ENCODE assay signal across 17 cellular contexts in genomic region chr4:74087481-74087880, GRCh38. TPM values are rescaled to one million over a fixed set of nuclear protein-coding genes. Genes with fewer than 3 reads are reported as not detected.
A peak's percentile ranks its signal among the peaks of the same experiment; 100 is the strongest.
DNase-seq lines count a peak whose midpoint lies in the region; ATAC-seq, FAIRE-seq and TF ChIP-seq lines count a peak whose summit lies in the region.
"Had no signal": no experiment of that assay in that cellular context is flagged by ENCODE, and none has a peak within 500 bp of the region (broad histone marks: within the 10 kb centered on the region; RNA-seq: fewer than 3 reads in every experiment).

No MANE protein-coding gene starts in this region.

- no peak for TF ChIP-seq RAD21 in H1 (IDR thresholded peaks at IDR 0.05 in 1 of 2, conservative IDR thresholded peaks at IDR 0.05 in 1 of 2; ENCODE audit: low read depth in 2 of 2, low read length in 2 of 2)

- H3K4me1 Mint-ChIP-seq in GM23338, result no peaks in the 10 kb centered on the region; the same call in 2 of the 3 replicates
- no peaks in the 10 kb centered on the region for H3K4me1 Mint-ChIP-seq in natural killer cell treated with Interleukin-12 subunit alpha and Interleukin-12 subunit beta and Interleukin-15 and Interleukin-18, amount 100 ng/mL, for 72 hours (ENCODE audit: low read depth in 2 of 2)
- H3K4me1 Mint-ChIP-seq: CD4-positive, CD25-positive, alpha-beta regulatory T cell had no signal

- ATAC-seq in GM23338 (no peak), gastroesophageal sphincter (no peak), foreskin keratinocyte (no peak)
- ATAC-seq in natural killer cell treated with Interleukin-12 subunit alpha and Interleukin-12 subunit beta and Interleukin-15 and Interleukin-18, amount 100 ng/mL, for 72 hours, result no peak
- ATAC-seq: HCT116, HepG2 had no signal

- no peaks in the 10 kb centered on the region for H3K27me3 Mint-ChIP-seq in GM23338 (ENCODE audit: insufficient read depth, low read depth, poor library complexity)
- H3K27me3 Mint-ChIP-seq in natural killer cell treated with Interleukin-12 subunit alpha and Interleukin-12 subunit beta and Interleukin-15 and Interleukin-18, amount 100 ng/mL, for 72 hours, result peaks cover 0 to 5% of the 10 kb centered on the region in 2 donors
- H3K27me3 Mint-ChIP-seq: CD4-positive, CD25-positive, alpha-beta regulatory T cell had no signal

- H3F3A ChIP-seq in GM23338 (replicated peaks; ENCODE audit: low read depth), result no peaks in the 10 kb centered on the region

- H3K9me3 ChIP-seq in H1 (ENCODE audit: insufficient read depth in 2 of 2, low read depth in 1 of 2, low read length in 1 of 2) (no peaks in the 10 kb centered on the region), neuronal stem cell (replicated peaks in 1 of 2; ENCODE audit: control insufficient read depth in 2 of 2, insufficient read depth in 1 of 2, low read depth in 1 of 2, low read length in 2 of 2) (no peaks in the 10 kb centered on the region), gastroesophageal sphincter (no peaks in the 10 kb centered on the region)

- H3K27ac Mint-ChIP-seq in GM23338, result no peak overlapping the region; the same call in 1 of the 2 replicates
- H3K27ac Mint-ChIP-seq in natural killer cell treated with Interleukin-12 subunit alpha and Interleukin-12 subunit beta and Interleukin-15 and Interleukin-18, amount 100 ng/mL, for 72 hours, result no peak overlapping the region
- H3K27ac Mint-ChIP-seq: CD4-positive, CD25-positive, alpha-beta regulatory T cell had no signal

- no peak for FAIRE-seq in H1 (lab: Jason Lieb, UNC)
- FAIRE-seq: GM12891, HepG2, HTR-8/SVneo had no signal

- H3K9me3 Mint-ChIP-seq in GM23338, result no peaks in the 10 kb centered on the region
- no peaks in the 10 kb centered on the region for H3K9me3 Mint-ChIP-seq in natural killer cell treated with Interleukin-12 subunit alpha and Interleukin-12 subunit beta and Interleukin-15 and Interleukin-18, amount 100 ng/mL, for 72 hours

- no peaks in the 10 kb centered on the region for H3K79me1 ChIP-seq in H1 (ENCODE audit: low read depth, low read length)
- H3K79me1 ChIP-seq in neuronal stem cell (ENCODE audit: low read depth, low read length), result no peaks in the 10 kb centered on the region

- H2BK20ac ChIP-seq in H1 (ENCODE audit: low read length), result no peak overlapping the region

- H3K27me3 ChIP-seq in GM23338 (ENCODE audit: insufficient read depth) (no peaks in the 10 kb centered on the region), H1 (replicated peaks in 1 of 4; ENCODE audit: control insufficient read depth in 3 of 4, extremely low read depth in 1 of 4, insufficient read depth in 3 of 4, low read length in 3 of 4) (no peaks in the 10 kb centered on the region), neuronal stem cell (ENCODE audit: control insufficient read depth in 3 of 3, insufficient read depth in 3 of 3, low read depth in 1 of 3, low read length in 3 of 3) (no peaks in the 10 kb centered on the region), gastroesophageal sphincter (no peaks in the 10 kb centered on the region), foreskin keratinocyte (no peaks in the 10 kb centered on the region)
- H3K27me3 ChIP-seq: BLaER1 treated with 17β-estradiol and CSF1 and Interleukin-3, amounts not matched to agents 10 nM and 100 nM had no signal

- no peak overlapping the region for H4K8ac ChIP-seq in H1 (ENCODE audit: extremely low read depth, insufficient read depth, low read length)
- H4K8ac ChIP-seq in neuronal stem cell (ENCODE audit: low read depth, low read length), result no peak overlapping the region

- no peaks in the 10 kb centered on the region for H4K20me1 ChIP-seq in GM23338 (replicated peaks; ENCODE audit: insufficient read depth)
- H4K20me1 ChIP-seq in H1 (replicated peaks in 1 of 2; ENCODE audit: control insufficient read depth in 1 of 2, insufficient read depth in 2 of 2, low read length in 2 of 2), result no peaks in the 10 kb centered on the region
- H4K20me1 ChIP-seq: BLaER1 treated with 17β-estradiol and CSF1 and Interleukin-3, amounts not matched to agents 10 nM and 100 nM had no signal

- no peaks in the 10 kb centered on the region for H3K36me3 Mint-ChIP-seq in GM23338 (ENCODE audit: low read depth)
- no peaks in the 10 kb centered on the region for H3K36me3 Mint-ChIP-seq in natural killer cell treated with Interleukin-12 subunit alpha and Interleukin-12 subunit beta and Interleukin-15 and Interleukin-18, amount 100 ng/mL, for 72 hours
- H3K36me3 Mint-ChIP-seq: CD4-positive, CD25-positive, alpha-beta regulatory T cell had no signal

- H3K23me2 ChIP-seq in H1 (ENCODE audit: low read depth, low read length), result no peaks in the 10 kb centered on the region

- H3K23ac ChIP-seq in H1 (ENCODE audit: insufficient read length) (no peak overlapping the region), neuronal stem cell (ENCODE audit: low read depth, low read length, poor library complexity) (no peak overlapping the region)

- H3K9ac ChIP-seq in H1 (replicated peaks in 1 of 4; ENCODE audit: extremely low read depth in 1 of 4, low read depth in 3 of 4, low read length in 3 of 4) (no peak overlapping the region), neuronal stem cell (ENCODE audit: low read depth, low read length, poor library complexity) (no peak overlapping the region)
- H3K9ac ChIP-seq: BLaER1 treated with 17β-estradiol and CSF1 and Interleukin-3, amounts not matched to agents 10 nM and 100 nM had no signal

- H3K9me2 ChIP-seq in GM23338 (ENCODE audit: insufficient read depth), result peaks cover 9% of the 10 kb centered on the region; the same call in 1 of the 2 replicates

- no peak for TF ChIP-seq POLR2A in H1 (IDR thresholded peaks at IDR 0.05; ENCODE audit: control extremely low read depth in 1 of 2, low read depth in 2 of 2, low read length in 2 of 2)
- no peak for TF ChIP-seq POLR2A in gastroesophageal sphincter (IDR thresholded peaks at IDR 0.05)

- H3K4me1 ChIP-seq in GM23338 (ENCODE audit: insufficient read depth), result no peaks in the 10 kb centered on the region
- H3K4me1 ChIP-seq in H1 (replicated peaks in 1 of 4; ENCODE audit: control insufficient read depth in 3 of 4, insufficient read depth in 4 of 4, low read length in 3 of 4), result no peaks in the 10 kb centered on the region
- H3K4me1 ChIP-seq in neuronal stem cell (ENCODE audit: control insufficient read depth in 2 of 2, insufficient read depth in 1 of 2, low read depth in 1 of 2, low read length in 2 of 2), result peaks cover 0 to 2% of the 10 kb centered on the region in 2 donors
- H3K4me1 ChIP-seq in gastroesophageal sphincter, result no peaks in the 10 kb centered on the region
- H3K4me1 ChIP-seq in foreskin keratinocyte, result no peaks in the 10 kb centered on the region

- H3K79me2 ChIP-seq in GM23338 (replicated peaks; ENCODE audit: insufficient read depth), result no peaks in the 10 kb centered on the region
- no peaks in the 10 kb centered on the region for H3K79me2 ChIP-seq in H1 (ENCODE audit: control insufficient read depth in 1 of 2, insufficient read depth in 2 of 2, low read length in 2 of 2)

- H2AK5ac ChIP-seq in H1 (ENCODE audit: low read depth, low read length), result no peak overlapping the region
- H2AK5ac ChIP-seq in neuronal stem cell (ENCODE audit: low read depth, low read length), result no peak overlapping the region

- no peak overlapping the region for H3K18ac ChIP-seq in H1 (ENCODE audit: extremely low read depth, low read length)
- H3K18ac ChIP-seq in neuronal stem cell (ENCODE audit: low read length), result no peak overlapping the region

- H3K4me2 ChIP-seq in GM23338, result no peak overlapping the region
- H3K4me2 ChIP-seq in H1 (ENCODE audit: insufficient read depth in 1 of 2, low read depth in 2 of 2, low read length in 2 of 2), result no peak overlapping the region
- no peak overlapping the region for H3K4me2 ChIP-seq in neuronal stem cell (ENCODE audit: insufficient read depth, low read length, poor library complexity, severe bottlenecking)

- no peak overlapping the region for H3K27ac ChIP-seq in GM23338 (ENCODE audit: low read depth)
- H3K27ac ChIP-seq in H1 (ENCODE audit: low read depth, low read length), result no peak overlapping the region
- H3K27ac ChIP-seq in neuronal stem cell (replicated peaks; ENCODE audit: low read length), result no peak overlapping the region
- H3K27ac ChIP-seq in gastroesophageal sphincter, result no peak overlapping the region
- H3K27ac ChIP-seq in foreskin keratinocyte, result no peak overlapping the region
- H3K27ac ChIP-seq: BLaER1 treated with 17β-estradiol and CSF1 and Interleukin-3, amounts not matched to agents 10 nM and 100 nM had no signal

- no peak overlapping the region for H3K56ac ChIP-seq in H1 (replicated peaks; ENCODE audit: insufficient read length, low read depth, low read length)

- no peak for DNase-seq in GM23338 (ENCODE audit: low spot score)
- no peak for DNase-seq in H1 (ENCODE audit: low read depth in 1 of 2, low spot score in 2 of 2)
- peak; percentile 3 for DNase-seq in kidney glomerular epithelial cell (lab: John Stamatoyannopoulos, UW)
- DNase-seq in neuronal stem cell (ENCODE audit: low spot score), result no peak
- no peak for DNase-seq in natural killer cell treated with Interleukin-12 subunit alpha and Interleukin-12 subunit beta and Interleukin-15 and Interleukin-18, amount 100 ng/mL, for 72 hours (ENCODE audit: low spot score)
- DNase-seq in foreskin keratinocyte, result no peak
- DNase-seq: ACHN; CD4-positive, CD25-positive, alpha-beta regulatory T cell; DMS79 had no signal

- H4K91ac ChIP-seq in H1 (replicated peaks; ENCODE audit: insufficient read length, low read length), result no peak overlapping the region
- H4K91ac ChIP-seq in neuronal stem cell (ENCODE audit: low read depth, low read length, poor library complexity), result no peak overlapping the region

- H4K5ac ChIP-seq in H1 (ENCODE audit: insufficient read length, low read depth, low read length), result no peak overlapping the region

- H3K36me3 ChIP-seq in GM23338 (ENCODE audit: insufficient read depth) (no peaks in the 10 kb centered on the region), H1 (ENCODE audit: control insufficient read depth in 2 of 4, insufficient read depth in 4 of 4, low read length in 3 of 4) (no peaks in the 10 kb centered on the region), neuronal stem cell (replicated peaks in 1 of 2; ENCODE audit: control insufficient read depth in 2 of 2, insufficient read depth in 2 of 2, low read length in 2 of 2) (no peaks in the 10 kb centered on the region), gastroesophageal sphincter (no peaks in the 10 kb centered on the region)
- H3K36me3 ChIP-seq: BLaER1 treated with 17β-estradiol and CSF1 and Interleukin-3, amounts not matched to agents 10 nM and 100 nM had no signal

- no peak overlapping the region for H2BK5ac ChIP-seq in H1 (ENCODE audit: low read depth, low read length)
- no peak overlapping the region for H2BK5ac ChIP-seq in neuronal stem cell (ENCODE audit: low read length)

- H2AFZ ChIP-seq in GM23338 (peak overlapping the region; percentile 90), H1 (ENCODE audit: low read length) (peak overlapping the region; percentile 23; the same call in 1 of the 2 replicates), neuronal stem cell (ENCODE audit: low read length) (peak overlapping the region; percentile 31)

- CTCF ChIA-PET in H1 (lab: Charles Lee; ENCODE audit: partially characterized antibody), result interaction anchor here (0.8 to 4.2 kb wide), 4 partner anchors 12 to 49 kb away, joined by 3 to 24 read pairs (median 4); partner anchors contain the start of genes CXCL2 and CXCL3

- no peak overlapping the region for H2BK12ac ChIP-seq in H1 (ENCODE audit: low read depth, low read length)
- H2BK12ac ChIP-seq in neuronal stem cell (ENCODE audit: low read length), result no peak overlapping the region

- H3K4ac ChIP-seq in H1 (replicated peaks; ENCODE audit: insufficient read length, low read depth, low read length) (no peak overlapping the region), neuronal stem cell (ENCODE audit: low read length) (no peak overlapping the region)

- H2BK120ac ChIP-seq in H1 (replicated peaks; ENCODE audit: low read depth, low read length), result no peak overlapping the region
- H2BK120ac ChIP-seq in neuronal stem cell (ENCODE audit: low read depth, low read length), result no peak overlapping the region

- POLR2A ChIA-PET in H1 (lab: Charles Lee; ENCODE audit: partially characterized antibody), result no interaction called here

- TF ChIP-seq CTCF in GM23338 (conservative IDR thresholded peaks at IDR 0.05; ENCODE audit: low read depth in 2 of 2), result no peak
- no peak for TF ChIP-seq CTCF in H1 (IDR thresholded peaks at IDR 0.05; ENCODE audit: control extremely low read depth in 1 of 3, insufficient read depth in 1 of 3, low read depth in 1 of 3, low read length in 3 of 3)
- no peak for TF ChIP-seq CTCF in gastroesophageal sphincter (IDR thresholded peaks at IDR 0.05)
- no peak for TF ChIP-seq CTCF in foreskin keratinocyte (conservative IDR thresholded peaks at IDR 0.05)

- H2BK15ac ChIP-seq in H1 (ENCODE audit: low read length), result no peak overlapping the region
- H2BK15ac ChIP-seq in neuronal stem cell (ENCODE audit: low read length), result no peak overlapping the region

- H3K4me3 ChIP-seq in GM23338 (no peak overlapping the region), H1 (ENCODE audit: extremely low read depth in 1 of 4, insufficient read depth in 2 of 4, low read depth in 3 of 4, low read length in 4 of 4) (no peak overlapping the region), neuronal stem cell (ENCODE audit: low read length in 2 of 2) (no peak overlapping the region), gastroesophageal sphincter (no peak overlapping the region)
- H3K4me3 ChIP-seq: BLaER1 treated with 17β-estradiol and CSF1 and Interleukin-3, amounts not matched to agents 10 nM and 100 nM had no signal

- H3K4me3 Mint-ChIP-seq in GM23338, result no peak overlapping the region
- H3K4me3 Mint-ChIP-seq in natural killer cell treated with Interleukin-12 subunit alpha and Interleukin-12 subunit beta and Interleukin-15 and Interleukin-18, amount 100 ng/mL, for 72 hours, result no peak overlapping the region
- H3K4me3 Mint-ChIP-seq: CD4-positive, CD25-positive, alpha-beta regulatory T cell had no signal

- TF ChIP-seq EP300 in H1 (IDR thresholded peaks at IDR 0.05; ENCODE audit: borderline replicate concordance in 1 of 2, low read depth in 2 of 2, low read length in 2 of 2), result no peak
- TF ChIP-seq EP300 in gastroesophageal sphincter (IDR thresholded peaks at IDR 0.05), result no peak

- H3K14ac ChIP-seq in H1 (ENCODE audit: insufficient read length) (no peak overlapping the region), neuronal stem cell (ENCODE audit: low read length) (no peak overlapping the region)

RNA-seq across cellular contexts. Expression of gene CXCL2, which starts 11.5 kb away (rescaled TPM):
- 4.2 and 7.8 TPM in 2 replicates for total RNA-seq in GM23338 (2014; rRNA removed; shearing (Covaris generic))
- polyA plus RNA-seq in GM23338 (2016; fragmentation: Nextera tagmentation; extraction: Ambion mirVana), result 3.3 TPM in 2 replicates
- total RNA-seq in H1 (2021; fragmentation: NEBNext Ultra II Directional; extraction: Animal tissue kit (Norgen Biotek cat#: 25700)), result 0.73 and 1.5 TPM in 2 replicates
- polyA plus RNA-seq in H1 (2011; rRNA removed), result 0.63 and 0.72 TPM in 2 replicates
- 0.28 TPM for polyA plus RNA-seq in H1 (2011; cell fraction: cytosol; rRNA removed)
- 2.1 TPM for polyA plus RNA-seq in H1 (2011; cell fraction: nucleus; rRNA removed)
- polyA plus RNA-seq in H1 (2012, experiment 1 of 2), result 0.50 to 0.82 TPM (median 0.68 TPM) in 4 replicates
- 0.25 TPM for polyA plus RNA-seq in H1 (2012, experiment 2 of 2)
- 1.4 TPM for polyA plus RNA-seq in H1 (2013, experiment 1 of 2)
- 0.96 TPM for polyA plus RNA-seq in H1 (2013, experiment 2 of 2)
- 0.25 and 0.61 TPM in 2 replicates for polyA minus RNA-seq in H1 (2011; rRNA and poly(A)+ RNA removed)
- polyA minus RNA-seq in H1 (2011; cell fraction: cytosol; rRNA and poly(A)+ RNA removed), result 3.4 TPM
- 5.3 TPM for polyA minus RNA-seq in H1 (2011; cell fraction: nucleus; rRNA and poly(A)+ RNA removed)
- 0.25 TPM for polyA plus RNA-seq in neuronal stem cell (2013, experiment 1 of 2)
- 0.28 TPM for polyA plus RNA-seq in neuronal stem cell (2013, experiment 2 of 2)
- under 1 TPM; 0.36 to 0.61 TPM for total RNA-seq in natural killer cell treated with Interleukin-12 subunit alpha and Interleukin-12 subunit beta and Interleukin-15 and Interleukin-18, amount 100 ng/mL, for 72 hours
- 10 to 100 TPM in 1 of 4 donors, 1 to 10 TPM in 3; 2.5 to 22.8 (median 5.9) TPM for total RNA-seq in gastroesophageal sphincter
- total RNA-seq in foreskin keratinocyte, result 1.5 and 4.0 TPM in 2 replicates
- 1.5 and 4.0 TPM in 2 replicates for polyA plus RNA-seq in foreskin keratinocyte
- total RNA-seq: A172, G401 had no signal
- polyA plus RNA-seq: CD4-positive, CD25-positive, alpha-beta regulatory T cell; HepG2 had no signal

RNA-seq across cellular contexts. Expression of gene CXCL3, which starts 49.0 kb away (rescaled TPM):
- 3.6 and 8.3 TPM in 2 replicates for total RNA-seq in GM23338 (2014; rRNA removed; shearing (Covaris generic))
- polyA plus RNA-seq in GM23338 (2016; fragmentation: Nextera tagmentation; extraction: Ambion mirVana), result 15.9 and 19.5 TPM in 2 replicates
- 5.2 TPM in 2 replicates for total RNA-seq in H1 (2021; fragmentation: NEBNext Ultra II Directional; extraction: Animal tissue kit (Norgen Biotek cat#: 25700))
- polyA plus RNA-seq in H1 (2011; rRNA removed), result 3.1 and 3.7 TPM in 2 replicates
- polyA plus RNA-seq in H1 (2011; cell fraction: cytosol; rRNA removed), result 3.2 TPM
- 4.2 TPM for polyA plus RNA-seq in H1 (2011; cell fraction: nucleus; rRNA removed)
- polyA plus RNA-seq in H1 (2012, experiment 1 of 2), result 3.5 to 5.5 TPM (median 4.0 TPM) in 4 replicates
- polyA plus RNA-seq in H1 (2012, experiment 2 of 2), result 3.6 TPM
- polyA plus RNA-seq in H1 (2013, experiment 1 of 2), result 8.8 TPM
- polyA plus RNA-seq in H1 (2013, experiment 2 of 2), result 8.1 TPM
- 1.3 and 1.5 TPM in 2 replicates for polyA minus RNA-seq in H1 (2011; rRNA and poly(A)+ RNA removed)
- polyA minus RNA-seq in H1 (2011; cell fraction: cytosol; rRNA and poly(A)+ RNA removed), result 2.6 TPM
- polyA minus RNA-seq in H1 (2011; cell fraction: nucleus; rRNA and poly(A)+ RNA removed), result 4.7 TPM
- 1.6 TPM for polyA plus RNA-seq in neuronal stem cell (2013, experiment 1 of 2)
- 1.5 TPM for polyA plus RNA-seq in neuronal stem cell (2013, experiment 2 of 2)
- total RNA-seq in natural killer cell treated with Interleukin-12 subunit alpha and Interleukin-12 subunit beta and Interleukin-15 and Interleukin-18, amount 100 ng/mL, for 72 hours, result not detected
- 1 to 10 TPM in 1 of 4 donors, not detected in 3; 1.9 TPM for total RNA-seq in gastroesophageal sphincter
- 2.0 and 4.9 TPM in 2 replicates for total RNA-seq in foreskin keratinocyte
- polyA plus RNA-seq in foreskin keratinocyte, result 2.7 and 6.2 TPM in 2 replicates
- total RNA-seq: A172; CD4-positive, CD25-positive, alpha-beta regulatory T cell; G401 had no signal
- polyA plus RNA-seq: CD4-positive, CD25-positive, alpha-beta regulatory T cell; HepG2 had no signal

Comparison
In these comparisons a context has a peak if more than half of its experiments do, and no peak if none do; other contexts are left out.
1. H2AFZ ChIP-seq: peak in every context shown above with its lines; median percentile 90 in GM23338; 31 in neuronal stem cell; 23 in H1.